Comparison of ENCODE assay signal across 20 cellular contexts in genomic region chr2:122389694-122390093, GRCh38.
"Had no signal": no experiment of that assay in that cellular context is flagged by ENCODE, and none has a peak within 500 bp of the region (broad histone marks: within the 10 kb centered on the region; RNA-seq: fewer than 3 reads in every experiment).

No MANE protein-coding gene starts in this region.

- H3K27ac ChIP-seq: epithelial cell of prostate, heart right ventricle, SK-N-MC, upper lobe of left lung had no signal

- H3K27ac Mint-ChIP-seq: activated CD4-positive, alpha-beta T cell treated with anti-CD3 and anti-CD28 coated beads, Interleukin-2, amount 10 ng/mL, durations not matched to agents 7 days and 5 days; activated naive CD8-positive, alpha-beta T cell treated with anti-CD3 and anti-CD28 coated beads, Interleukin-2, amount 50 U/mL, for 24 hours; naive thymus-derived CD4-positive, alpha-beta T cell; T-cell had no signal

- ATAC-seq: activated naive CD8-positive, alpha-beta T cell treated with anti-CD3 and anti-CD28 coated beads, Interleukin-2, amount 50 U/mL, for 24 hours; heart right ventricle; naive thymus-derived CD4-positive, alpha-beta T cell; right cardiac atrium; stimulated activated naive CD8-positive, alpha-beta T cell treated with anti-CD3 and anti-CD28 coated beads, Interleukin-15, Interleukin-2, amounts not matched to agents 100 U/mL and 50 U/mL, for 24 hours; T-cell had no signal

- H3K4me3 Mint-ChIP-seq: activated CD4-positive, alpha-beta T cell treated with anti-CD3 and anti-CD28 coated beads, Interleukin-2, amount 10 ng/mL, durations not matched to agents 7 days and 5 days; activated naive CD8-positive, alpha-beta T cell treated with anti-CD3 and anti-CD28 coated beads, Interleukin-2, amount 50 U/mL, for 24 hours; naive thymus-derived CD4-positive, alpha-beta T cell; T-cell had no signal

- H3K27me3 Mint-ChIP-seq: activated CD4-positive, alpha-beta T cell treated with anti-CD3 and anti-CD28 coated beads, Interleukin-2, amount 10 ng/mL, durations not matched to agents 7 days and 5 days; activated naive CD8-positive, alpha-beta T cell treated with anti-CD3 and anti-CD28 coated beads, Interleukin-2, amount 50 U/mL, for 24 hours; T-cell had no signal

- H3K36me3 ChIP-seq: heart right ventricle, upper lobe of left lung had no signal

- H3K36me3 Mint-ChIP-seq: T-cell had no signal

- H3K27me3 ChIP-seq: heart right ventricle, upper lobe of left lung had no signal

- H3K4me3 ChIP-seq: heart right ventricle, lung, SK-N-MC, upper lobe of left lung had no signal

- DNase-seq: activated CD4-positive, alpha-beta T cell treated with anti-CD3 and anti-CD28 coated beads, Interleukin-2, amount 10 ng/mL, durations not matched to agents 7 days and 5 days; activated CD8-positive, alpha-beta memory T cell treated with anti-CD3 and anti-CD28 coated beads, Interleukin-2, amount 50 U/mL, for 48 hours; activated naive CD4-positive, alpha-beta T cell; activated naive CD8-positive, alpha-beta T cell treated with anti-CD3 and anti-CD28 coated beads, Interleukin-2, amount 50 U/mL, for 24 hours; cortex of kidney; effector memory CD4-positive, alpha-beta T cell; foreskin melanocyte; heart right ventricle; islet precursor cell; naive thymus-derived CD4-positive, alpha-beta T cell; right cardiac atrium; stimulated activated CD4-positive, alpha-beta T cell treated with anti-CD3 and anti-CD28 coated beads, Interleukin-4, amount 100 ng/mL, for 4 hours; stimulated activated CD8-positive, alpha-beta memory T cell treated with anti-CD3 and anti-CD28 coated beads, Interleukin-4, amount 100 ng/mL, for 48 hours; stimulated activated naive CD8-positive, alpha-beta T cell treated with anti-CD3 and anti-CD28 coated beads, Interleukin-15, Interleukin-2, amounts not matched to agents 100 U/mL and 50 U/mL, for 24 hours; T-cell; T-helper 9 cell; upper lobe of left lung had no signal

- H3K4me1 ChIP-seq: heart right ventricle, upper lobe of left lung had no signal

- H3K4me1 Mint-ChIP-seq: activated CD4-positive, alpha-beta T cell treated with anti-CD3 and anti-CD28 coated beads, Interleukin-2, amount 10 ng/mL, durations not matched to agents 7 days and 5 days; activated naive CD8-positive, alpha-beta T cell treated with anti-CD3 and anti-CD28 coated beads, Interleukin-2, amount 50 U/mL, for 24 hours; naive thymus-derived CD4-positive, alpha-beta T cell; T-cell had no signal
